Comparison of ENCODE assay signal across 10 cellular contexts in genomic region chr16:65122724-65122973, GRCh38. TPM values are rescaled to one million over a fixed set of nuclear protein-coding genes. Genes with fewer than 3 reads are reported as not detected.
DNase-seq lines count a peak whose midpoint lies in the region; ATAC-seq and TF ChIP-seq lines count a peak whose summit lies in the region.
"Had no signal": no experiment of that assay in that cellular context is flagged by ENCODE, and none has a peak within 500 bp of the region (broad histone marks: within the 10 kb centered on the region; RNA-seq: fewer than 3 reads in every experiment).

No MANE protein-coding gene starts in this region.

- peak overlapping the region; percentile 97 for H3K4me2 ChIP-seq in neural progenitor cell

- no peaks in the 10 kb centered on the region for H3K9me3 Mint-ChIP-seq in neural progenitor cell

- H3K4me3 Mint-ChIP-seq in neural progenitor cell: peak overlapping the region; percentile 91
- H3K4me3 Mint-ChIP-seq: activated naive CD8-positive, alpha-beta T cell had no signal

- TF ChIP-seq POLR2A in esophagus squamous epithelium (IDR thresholded peaks at IDR 0.05) (no peak), vagina (IDR thresholded peaks at IDR 0.05) (no peak)

- no peaks in the 10 kb centered on the region for H3K36me3 Mint-ChIP-seq in neural progenitor cell
- H3K36me3 Mint-ChIP-seq: activated naive CD8-positive, alpha-beta T cell had no signal

- TF ChIP-seq CTCF in cardiac muscle cell (IDR thresholded peaks at IDR 0.05; ENCODE audit: low read depth, low read length) (no peak), esophagus squamous epithelium (IDR thresholded peaks at IDR 0.05) (no peak), neural progenitor cell (IDR thresholded peaks at IDR 0.05) (no peak), vagina (IDR thresholded peaks at IDR 0.05) (no peak)

- H3K27me3 ChIP-seq in cardiac muscle cell: peaks cover 20% of the 10 kb centered on the region
- H3K27me3 ChIP-seq in esophagus squamous epithelium: peaks cover 0 to 57% (median 2%) of the 10 kb centered on the region in 4 donors
- H3K27me3 ChIP-seq in neural progenitor cell: peaks cover 29% of the 10 kb centered on the region
- no peaks in the 10 kb centered on the region for H3K27me3 ChIP-seq in vagina

- no peak overlapping the region for H3K9ac ChIP-seq in neural progenitor cell

- H3K79me2 ChIP-seq in neural progenitor cell (ENCODE audit: low read depth): peaks cover 41% of the 10 kb centered on the region

- intact Hi-C loops in left ventricle myocardium superior (cut with micrococcal nuclease): no loop called here
- intact Hi-C loops in esophagus squamous epithelium (cut with DNase I): loop anchor here (5.0 kb wide), 1 partner anchor 1150 kb away; no protein-coding TSS in a partner anchor
- intact Hi-C loops in vagina (cut with DNase I): loop anchor here (5.0 kb wide), 1 partner anchor 1145 kb away; no protein-coding TSS in a partner anchor

- peaks cover 42% of the 10 kb centered on the region for H3K4me1 Mint-ChIP-seq in neural progenitor cell

- peaks cover 15% of the 10 kb centered on the region for H3K27me3 Mint-ChIP-seq in neural progenitor cell (ENCODE audit: insufficient read depth, low read depth)

- H3K9me3 ChIP-seq in cardiac muscle cell (ENCODE audit: low read depth) (no peaks in the 10 kb centered on the region), esophagus squamous epithelium (no peaks in the 10 kb centered on the region), neural progenitor cell (ENCODE audit: low read depth) (no peaks in the 10 kb centered on the region), vagina (no peaks in the 10 kb centered on the region)

- H3K27ac ChIP-seq in cardiac muscle cell (no peak overlapping the region), esophagus squamous epithelium (peak overlapping the region; percentile 70 to 92 (median 85)), neural progenitor cell (peak overlapping the region; percentile 35), vagina (peak overlapping the region; percentile 91)

- DNase-seq in cardiac muscle cell (ENCODE audit: low read depth in 1 of 2, low spot score in 1 of 2) (no peak), left ventricle myocardium superior (no peak), esophagus squamous epithelium (lab: John Stamatoyannopoulos, UW) (no peak), neural progenitor cell (ENCODE audit: low spot score) (no peak), vagina (ENCODE audit: extremely low spot score in 2 of 2) (no peak), HuH-7 (ENCODE audit: low spot score) (no peak), GM19238 (ENCODE audit: insufficient read length, low spot score) (no peak)
- DNase-seq: NCI-H510A had no signal

- no peaks in the 10 kb centered on the region for H3K36me3 ChIP-seq in cardiac muscle cell
- H3K36me3 ChIP-seq in esophagus squamous epithelium: no peaks in the 10 kb centered on the region
- no peaks in the 10 kb centered on the region for H3K36me3 ChIP-seq in neural progenitor cell
- no peaks in the 10 kb centered on the region for H3K36me3 ChIP-seq in vagina

- peak overlapping the region; percentile 56 for H3K4me3 ChIP-seq in cardiac muscle cell
- peak overlapping the region; percentile 30 to 72 (median 52) for H3K4me3 ChIP-seq in esophagus squamous epithelium
- H3K4me3 ChIP-seq in neural progenitor cell: peak overlapping the region; percentile 93
- peak overlapping the region; percentile 73 to 81 for H3K4me3 ChIP-seq in vagina

- H2AFZ ChIP-seq in neural progenitor cell (replicated peaks): peak overlapping the region; percentile 83

- H3F3A ChIP-seq in neural progenitor cell (ENCODE audit: low read depth): peaks cover 30% of the 10 kb centered on the region

- peak overlapping the region; percentile 57 for H3K27ac Mint-ChIP-seq in neural progenitor cell
- H3K27ac Mint-ChIP-seq: activated naive CD8-positive, alpha-beta T cell had no signal

- 20% methylated on average over 1 of the region's 19 CpGs; no CpG with 5 or more reads in 1 of the 2 donors for WGBS in esophagus squamous epithelium, 2 donors

- ATAC-seq in left ventricle myocardium superior: no peak
- no peak for ATAC-seq in HG02970 (IDR thresholded peaks at IDR 0.05; ENCODE audit: low FRiP score, unreplicated experiment)

- H3K4me1 ChIP-seq in cardiac muscle cell (ENCODE audit: low read depth) (peaks cover 16% of the 10 kb centered on the region), esophagus squamous epithelium (peaks cover 4 to 55% (median 12%) of the 10 kb centered on the region in 3 donors), neural progenitor cell (peaks cover 25% of the 10 kb centered on the region), vagina (peaks cover 26% of the 10 kb centered on the region)

- H4K20me1 ChIP-seq in neural progenitor cell (ENCODE audit: low read depth): peaks cover 26% of the 10 kb centered on the region

RNA-seq across cellular contexts. Expression of gene CDH11, which starts 0.8 kb away (rescaled TPM):
- total RNA-seq in cardiac muscle cell: 82.7 and 99.3 TPM in 2 replicates
- polyA plus RNA-seq in cardiac muscle cell: 21.1 and 29.4 TPM in 2 replicates
- total RNA-seq in left ventricle myocardium superior: 7.3 TPM
- total RNA-seq in esophagus squamous epithelium: 10 to 100 TPM in 1 of 4 donors, 1 to 10 TPM in 3; 3.4 to 17.5 (median 6.6) TPM
- 98.5 and 167 TPM in 2 replicates for total RNA-seq in neural progenitor cell (ENCODE audit: low replicate concordance)
- 45.2 TPM for total RNA-seq in vagina
